ENCODE assay signal across 14 cellular contexts in genomic region chr7:137443616-137444015, GRCh38.
DNase-seq lines count a peak whose midpoint lies in the region; ATAC-seq and TF ChIP-seq lines count a peak whose summit lies in the region.
"Had no signal": no experiment of that assay in that cellular context is flagged by ENCODE, and none has a peak within 500 bp of the region (broad histone marks: within the 10 kb centered on the region; RNA-seq: fewer than 3 reads in every experiment).

No MANE protein-coding gene starts in this region.

- H3K4me1 Mint-ChIP-seq in osteocyte (ENCODE audit: unreplicated experiment), result peaks cover 53% of the 10 kb centered on the region
- no peaks in the 10 kb centered on the region for H3K4me1 Mint-ChIP-seq in activated CD4-positive, alpha-beta T cell treated with anti-CD3 and anti-CD28 coated beads, Interleukin-2, amount 10 ng/mL, durations not matched to agents 24 days and 14 days
- H3K4me1 Mint-ChIP-seq: activated naive CD4-positive, alpha-beta T cell treated with anti-CD3 and anti-CD28 coated beads, Interleukin-2, amount 50 U/mL, for 24 hours; stimulated activated memory B cell treated with anti-CD40 and anti-IgM and Interleukin-4, amounts not matched to agents 10 μg/mL and 1 μg/mL and 100 μg/mL, for 72 hours had no signal

- H3K4me3 Mint-ChIP-seq in osteocyte (ENCODE audit: unreplicated experiment), result no peak overlapping the region
- no peak overlapping the region for H3K4me3 Mint-ChIP-seq in activated CD4-positive, alpha-beta T cell treated with anti-CD3 and anti-CD28 coated beads, Interleukin-2, amount 10 ng/mL, durations not matched to agents 24 days and 14 days
- H3K4me3 Mint-ChIP-seq: activated naive CD4-positive, alpha-beta T cell treated with anti-CD3 and anti-CD28 coated beads, Interleukin-2, amount 50 U/mL, for 24 hours; stimulated activated memory B cell treated with anti-CD40 and anti-IgM and Interleukin-4, amounts not matched to agents 10 μg/mL and 1 μg/mL and 100 μg/mL, for 72 hours had no signal

- peak overlapping the region; percentile 32 for H3K27ac Mint-ChIP-seq in osteocyte (ENCODE audit: unreplicated experiment)
- no peak overlapping the region for H3K27ac Mint-ChIP-seq in activated CD4-positive, alpha-beta T cell treated with anti-CD3 and anti-CD28 coated beads, Interleukin-2, amount 10 ng/mL, durations not matched to agents 24 days and 14 days
- H3K27ac Mint-ChIP-seq: activated naive CD4-positive, alpha-beta T cell treated with anti-CD3 and anti-CD28 coated beads, Interleukin-2, amount 50 U/mL, for 24 hours; stimulated activated memory B cell treated with anti-CD40 and anti-IgM and Interleukin-4, amounts not matched to agents 10 μg/mL and 1 μg/mL and 100 μg/mL, for 72 hours had no signal

- H3K4me3 ChIP-seq in choroid plexus epithelial cell (ENCODE audit: low read depth, low read length), result no peak overlapping the region
- H3K4me3 ChIP-seq: vagina had no signal

- no peaks in the 10 kb centered on the region for H3K36me3 Mint-ChIP-seq in osteocyte (ENCODE audit: unreplicated experiment)
- H3K36me3 Mint-ChIP-seq in activated CD4-positive, alpha-beta T cell treated with anti-CD3 and anti-CD28 coated beads, Interleukin-2, amount 10 ng/mL, durations not matched to agents 24 days and 14 days (ENCODE audit: low read depth), result no peaks in the 10 kb centered on the region
- H3K36me3 Mint-ChIP-seq: activated naive CD4-positive, alpha-beta T cell treated with anti-CD3 and anti-CD28 coated beads, Interleukin-2, amount 50 U/mL, for 24 hours; stimulated activated memory B cell treated with anti-CD40 and anti-IgM and Interleukin-4, amounts not matched to agents 10 μg/mL and 1 μg/mL and 100 μg/mL, for 72 hours had no signal

- no peak for TF ChIP-seq CTCF in choroid plexus epithelial cell (conservative IDR thresholded peaks at IDR 0.05; ENCODE audit: low read depth, low read length)
- TF ChIP-seq CTCF in osteocyte (IDR thresholded peaks at IDR 0.05), result no peak

- DNase-seq in ELR (ENCODE audit: low read depth) (peak; percentile 60), NCI-H526 (lab: John Stamatoyannopoulos, UW) (peak; percentile 60 to 78), choroid plexus epithelial cell (ENCODE audit: low read depth) (peak; percentile 79), osteocyte (ENCODE audit: extremely low spot score, unreplicated experiment) (no peak), caudate nucleus (lab: John Stamatoyannopoulos, UW) (no peak)
- no peak for DNase-seq in activated CD4-positive, alpha-beta T cell treated with anti-CD3 and anti-CD28 coated beads, Interleukin-2, amount 10 ng/mL, durations not matched to agents 24 days and 14 days
- DNase-seq: C1 segment of cervical spinal cord; stimulated activated CD4-positive, alpha-beta T cell treated with anti-CD3 and anti-CD28 coated beads, Interleukin-4, amount 100 ng/mL, for 24 hours; WERI-Rb-1 had no signal

- intact Hi-C loops in activated CD4-positive, alpha-beta T cell treated with anti-CD3 and anti-CD28 coated beads, Interleukin-2, amount 10 ng/mL, durations not matched to agents 24 days and 14 days (cut with micrococcal nuclease), result no loop called here

- no peak for ATAC-seq in HG03442 (IDR thresholded peaks at IDR 0.05; ENCODE audit: unreplicated experiment)
- ATAC-seq in HG02588 (IDR thresholded peaks at IDR 0.05; ENCODE audit: unreplicated experiment), result no peak
- ATAC-seq: stimulated activated memory B cell treated with anti-CD40 and anti-IgM and Interleukin-4, amounts not matched to agents 10 μg/mL and 1 μg/mL and 100 μg/mL, for 72 hours had no signal

- peaks cover 8% of the 10 kb centered on the region for H3K9me3 Mint-ChIP-seq in osteocyte (ENCODE audit: unreplicated experiment)
- no peaks in the 10 kb centered on the region for H3K9me3 Mint-ChIP-seq in activated CD4-positive, alpha-beta T cell treated with anti-CD3 and anti-CD28 coated beads, Interleukin-2, amount 10 ng/mL, durations not matched to agents 24 days and 14 days

- no peak overlapping the region for H3K27ac ChIP-seq in caudate nucleus (ENCODE audit: low read depth, low read length)
- H3K27ac ChIP-seq: vagina, WERI-Rb-1 had no signal

- no peaks in the 10 kb centered on the region for H3K27me3 Mint-ChIP-seq in osteocyte (ENCODE audit: unreplicated experiment)
- no peaks in the 10 kb centered on the region for H3K27me3 Mint-ChIP-seq in activated CD4-positive, alpha-beta T cell treated with anti-CD3 and anti-CD28 coated beads, Interleukin-2, amount 10 ng/mL, durations not matched to agents 24 days and 14 days
- H3K27me3 Mint-ChIP-seq: stimulated activated memory B cell treated with anti-CD40 and anti-IgM and Interleukin-4, amounts not matched to agents 10 μg/mL and 1 μg/mL and 100 μg/mL, for 72 hours had no signal

Comparison
In these comparisons a context has a peak if more than half of its experiments do, and no peak if none do; other contexts are left out.
1. DNase-seq: peak in ELR (single experiment), NCI-H526 (2 of 2) and choroid plexus epithelial cell (single experiment); none in osteocyte (single experiment), caudate nucleus (0 of 61) and activated CD4-positive, alpha-beta T cell treated with anti-CD3 and anti-CD28 coated beads, Interleukin-2, amount 10 ng/mL, durations not matched to agents 24 days and 14 days (single experiment).